ENCODE assay signal across 8 cellular contexts in the genomic region with DNA sequence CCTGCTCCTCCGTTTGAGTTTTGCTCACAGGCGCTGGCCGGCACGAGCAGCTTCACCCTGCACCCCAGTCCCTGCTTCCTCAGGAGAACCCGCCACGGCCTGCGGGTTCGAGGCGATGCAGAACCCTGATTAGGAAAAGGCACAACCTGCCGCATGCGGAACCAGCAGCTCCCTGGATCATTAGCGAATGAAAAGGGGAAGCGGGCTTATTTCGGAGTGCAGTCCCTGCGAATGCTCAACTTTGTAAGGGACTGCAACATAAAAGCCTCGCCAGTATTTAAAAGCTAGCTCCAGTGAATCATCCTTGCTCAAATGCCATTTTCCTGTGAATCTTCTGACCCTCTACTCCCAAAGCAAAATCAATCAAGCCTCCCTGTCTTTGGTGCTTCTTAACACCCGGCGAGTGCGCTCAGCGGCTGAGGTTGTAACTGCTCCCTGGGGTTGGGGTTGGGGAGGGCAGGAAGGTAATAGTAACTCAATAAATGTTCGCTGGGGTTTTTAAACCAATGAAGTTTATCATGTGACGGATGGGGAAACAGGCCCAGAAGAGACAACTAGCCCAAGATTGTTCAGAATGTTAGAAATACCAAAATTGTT. TPM values are rescaled to one million over a fixed set of nuclear protein-coding genes. Genes with fewer than 3 reads are reported as not detected.
DNase-seq lines count a peak whose midpoint lies in the region; ATAC-seq, FAIRE-seq and TF ChIP-seq lines count a peak whose summit lies in the region.

No MANE protein-coding gene starts in this region.

- H3K4me1 ChIP-seq in CD8-positive, alpha-beta T cell (ENCODE audit: insufficient read depth, low read length): peaks cover 29% of the 10 kb centered on the region
- H3K4me1 ChIP-seq in KMS-11 (ENCODE audit: low read depth, poor library complexity, severe bottlenecking): peaks cover 14% of the 10 kb centered on the region
- peaks cover 39% of the 10 kb centered on the region for H3K4me1 ChIP-seq in left ventricle myocardium inferior
- peaks cover 12% of the 10 kb centered on the region for H3K4me1 ChIP-seq in skeletal muscle satellite cell (ENCODE audit: control insufficient read depth, insufficient read depth, low read length)

- H3K27me3 ChIP-seq in CD8-positive, alpha-beta T cell (ENCODE audit: insufficient read depth, low read length): no peaks in the 10 kb centered on the region
- H3K27me3 ChIP-seq in KMS-11 (ENCODE audit: insufficient read depth, low read depth) (no peaks in the 10 kb centered on the region), left ventricle myocardium inferior (ENCODE audit: low read depth) (no peaks in the 10 kb centered on the region), skeletal muscle satellite cell (ENCODE audit: control insufficient read depth, insufficient read depth, low read length) (no peaks in the 10 kb centered on the region)

- H3K9me3 Mint-ChIP-seq in CD8-positive, alpha-beta T cell: no peaks in the 10 kb centered on the region

- H3K9ac ChIP-seq in KMS-11 (peak overlapping the region; percentile 86; the same call in 1 of the 2 replicates), skeletal muscle satellite cell (ENCODE audit: low read depth, low read length) (peak overlapping the region; percentile 95)

- H3K4me2 ChIP-seq in KMS-11 (peak overlapping the region; percentile 66), skeletal muscle satellite cell (ENCODE audit: low read length) (peak overlapping the region; percentile 83)

- peak overlapping the region; percentile 79 for H2AFZ ChIP-seq in KMS-11 (ENCODE audit: low read depth)

- ATAC-seq in CD8-positive, alpha-beta T cell: no peak

- H3K36me3 Mint-ChIP-seq in CD8-positive, alpha-beta T cell: peaks cover 27% of the 10 kb centered on the region

- peak overlapping the region; percentile 76 for H3K27ac ChIP-seq in CD8-positive, alpha-beta T cell (ENCODE audit: low read depth, low read length)
- H3K27ac ChIP-seq in KMS-11: peak overlapping the region; percentile 70
- peak overlapping the region; percentile 95 for H3K27ac ChIP-seq in left ventricle myocardium inferior (replicated peaks)

- no peaks in the 10 kb centered on the region for H3K9me3 ChIP-seq in CD8-positive, alpha-beta T cell (ENCODE audit: low read length)
- H3K9me3 ChIP-seq in left ventricle myocardium inferior (replicated peaks) (no peaks in the 10 kb centered on the region), skeletal muscle satellite cell (replicated peaks; ENCODE audit: low read length) (no peaks in the 10 kb centered on the region)

- H3K27me3 Mint-ChIP-seq in CD8-positive, alpha-beta T cell (ENCODE audit: low read depth): no peaks in the 10 kb centered on the region

- H3K36me3 ChIP-seq in CD8-positive, alpha-beta T cell (ENCODE audit: insufficient read depth, low read length): no peaks in the 10 kb centered on the region
- H3K36me3 ChIP-seq in KMS-11 (ENCODE audit: insufficient read depth) (no peaks in the 10 kb centered on the region), left ventricle myocardium inferior (peaks cover 6% of the 10 kb centered on the region), skeletal muscle satellite cell (ENCODE audit: insufficient read depth, low read length) (peaks cover 3% of the 10 kb centered on the region)

- no peaks in the 10 kb centered on the region for H4K20me1 ChIP-seq in KMS-11 (ENCODE audit: insufficient read depth)

- no peak for FAIRE-seq in RCC 7860 (lab: Jason Lieb, UNC)

- H3K27ac Mint-ChIP-seq in CD8-positive, alpha-beta T cell: peak overlapping the region; percentile 95

- intact Hi-C loops in CD8-positive, alpha-beta T cell (cut with DNase I, micrococcal nuclease): loop anchor here (1.0 to 10.0 kb wide), 8 partner anchors 14 to 1064 kb away; partner anchors contain the start of genes B9D1 (in 1 of the 2), MAPK7 (in 1 of the 2), SPECC1 (in 1 of the 2) and ULK2 (in 1 of the 2)
- intact Hi-C loops in left ventricle myocardium inferior (cut with micrococcal nuclease): no loop called here

- CTCF ChIA-PET in CD8-positive, alpha-beta T cell (lab: Charles Lee): interaction anchor here (0.6 to 3.3 kb wide), 3 partner anchors 15 to 112 kb away, joined by 3 to 16 read pairs (median 5); partner anchors contain the start of gene SPECC1

- POLR2A ChIA-PET in CD8-positive, alpha-beta T cell (lab: Charles Lee): interaction anchor here (0.8 to 1.9 kb wide), 7 partner anchors 32 to 1065 kb away, joined by 4 to 9 read pairs (median 6); partner anchors contain the start of genes ALDH3A2, ULK2 and USP22

- DNase-seq in CD8-positive, alpha-beta T cell: peak in 3 of 7 experiments; percentile 16 to 27 (median 16)
- peak; percentile 73 for DNase-seq in GM20000 (ENCODE audit: low spot score)
- peak; percentile 25 for DNase-seq in activated naive CD4-positive, alpha-beta T cell treated with Interleukin-2 at 50 U/mL for 16 hours
- DNase-seq in left ventricle myocardium inferior: no peak
- no peak for DNase-seq in OCI-M2 (lab: John Stamatoyannopoulos, UW; ENCODE audit: unreplicated experiment)
- no peak for DNase-seq in RCC 7860 (ENCODE audit: low spot score)

- H3K79me2 ChIP-seq in KMS-11 (ENCODE audit: insufficient read depth, low read depth): peaks cover 35% of the 10 kb centered on the region; the same call in 1 of the 2 replicates

- peak overlapping the region; percentile 67 for H3K4me3 ChIP-seq in CD8-positive, alpha-beta T cell (ENCODE audit: low read depth, low read length)
- H3K4me3 ChIP-seq in KMS-11 (IDR thresholded peaks at IDR 0.05; ENCODE audit: insufficient read depth, low read depth, low read length) (no peak overlapping the region), left ventricle myocardium inferior (peak overlapping the region; percentile 99), skeletal muscle satellite cell (ENCODE audit: low read length) (peak overlapping the region; percentile 91)

- H3K4me1 Mint-ChIP-seq in CD8-positive, alpha-beta T cell (ENCODE audit: low read depth): peaks cover 47% of the 10 kb centered on the region

- peak overlapping the region; percentile 94 for H3K4me3 Mint-ChIP-seq in CD8-positive, alpha-beta T cell

- TF ChIP-seq CTCF in CD8-positive, alpha-beta T cell (IDR thresholded peaks at IDR 0.05): no peak
- TF ChIP-seq CTCF in GM20000 (IDR thresholded peaks at IDR 0.05; ENCODE audit: extremely low read depth, missing control alignments) (no peak), KMS-11 (conservative IDR thresholded peaks at IDR 0.05; ENCODE audit: low read depth, low read length) (no peak), left ventricle myocardium inferior (IDR thresholded peaks at IDR 0.05; ENCODE audit: borderline replicate concordance) (no peak)

RNA-seq across cellular contexts. Expression of gene AKAP10, which starts 0.7 kb away (rescaled TPM):
- total RNA-seq in CD8-positive, alpha-beta T cell: 10 to 100 TPM; 21.5 to 29.6 TPM
- 12.9 TPM for total RNA-seq in left ventricle myocardium inferior
- total RNA-seq in skeletal muscle satellite cell (2012; rRNA removed): 16.0 and 16.2 TPM in 2 replicates

RNA-seq across cellular contexts. Expression of gene SPECC1, which starts 30.9 kb away (rescaled TPM):
- 1 to 10 TPM; 6.9 to 8.8 TPM for total RNA-seq in CD8-positive, alpha-beta T cell
- 10.6 TPM for total RNA-seq in left ventricle myocardium inferior
- total RNA-seq in skeletal muscle satellite cell (2012; rRNA removed): 0.76 and 4.4 TPM in 2 replicates

Comparison
In these comparisons a context has a peak if more than half of its experiments do, and no peak if none do; other contexts are left out.
1. DNase-seq: peak in GM20000 (single experiment) and activated naive CD4-positive, alpha-beta T cell treated with Interleukin-2 at 50 U/mL for 16 hours (single experiment); none in left ventricle myocardium inferior (single experiment), OCI-M2 (single experiment) and RCC 7860 (single experiment).
2. Peak in every context shown above with its lines, with median percentiles within 50 percentile points of each other: H3K27ac ChIP-seq.